ENCODE assay signal across 24 cellular contexts in the genomic region with DNA sequence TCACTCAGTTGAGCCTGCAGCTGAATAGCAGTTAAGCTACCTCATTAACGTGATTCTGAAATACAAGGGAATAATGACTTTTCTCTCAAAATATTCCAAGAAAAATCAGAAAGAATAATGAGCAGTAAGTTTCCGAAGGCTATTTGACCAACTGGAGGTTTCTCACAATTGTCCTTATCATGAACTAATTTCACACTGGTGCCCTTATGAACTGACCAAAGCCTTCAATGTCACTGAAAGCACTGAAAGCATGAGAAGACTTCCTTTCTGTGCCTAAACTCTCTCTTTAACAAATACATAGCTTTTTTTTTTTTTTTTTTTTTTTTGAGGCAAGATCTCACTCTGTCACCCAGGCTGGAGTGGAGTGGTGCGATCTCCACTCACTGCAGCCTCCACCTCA.
"Had no signal": no experiment of that assay in that cellular context is flagged by ENCODE, and none has a peak within 500 bp of the region (broad histone marks: within the 10 kb centered on the region; RNA-seq: fewer than 3 reads in every experiment).

No MANE protein-coding gene starts in this region.

- DNase-seq: cortex of kidney; effector memory CD8-positive, alpha-beta T cell; hypothalamus; immature natural killer cell; islet precursor cell; kidney glomerular epithelial cell; left colon; left ventricle myocardium superior; lower lobe of right lung; nucleus accumbens; posterior cingulate gyrus; psoas muscle; right cardiac atrium; sigmoid colon; stimulated activated CD4-positive, alpha-beta T cell treated with anti-CD3 and anti-CD28 coated beads, Interleukin-2, amount 100 ng/mL, for 24 hours; stimulated activated CD4-positive, alpha-beta T cell treated with anti-CD3 and anti-CD28 coated beads, Interleukin-4, amount 100 ng/mL, for 4 hours; stimulated activated naive B cell treated with anti-CD40 and anti-IgM and Interleukin-4, amounts not matched to agents 10 μg/mL and 1 μg/mL and 100 μg/mL, for 72 hours; upper lobe of left lung had no signal

- H3K4me3 ChIP-seq: lower lobe of right lung, neural progenitor cell, psoas muscle, sigmoid colon, thoracic aorta, tibial nerve, upper lobe of left lung had no signal

- H3K4me2 ChIP-seq: neural progenitor cell had no signal

- H3K27me3 ChIP-seq: neural progenitor cell, sigmoid colon, tibial nerve, upper lobe of left lung had no signal

- H3K27me3 Mint-ChIP-seq: effector memory CD8-positive, alpha-beta T cell; memory B cell; stimulated activated naive B cell treated with anti-CD40 and anti-IgM and Interleukin-4, amounts not matched to agents 10 μg/mL and 1 μg/mL and 100 μg/mL, for 72 hours; stimulated activated naive CD8-positive, alpha-beta T cell treated with anti-CD3 and anti-CD28 coated beads, Interleukin-15, Interleukin-2, amounts not matched to agents 100 ng/mL and 50 ng/mL, for 24 hours had no signal

- H3K36me3 ChIP-seq: neural progenitor cell, thoracic aorta had no signal

- H3K9me3 Mint-ChIP-seq: effector memory CD8-positive, alpha-beta T cell; immature natural killer cell; memory B cell; nephron; neural progenitor cell; stimulated activated naive B cell treated with anti-CD40 and anti-IgM and Interleukin-4, amounts not matched to agents 10 μg/mL and 1 μg/mL and 100 μg/mL, for 72 hours; stimulated activated naive CD8-positive, alpha-beta T cell treated with anti-CD3 and anti-CD28 coated beads, Interleukin-15, Interleukin-2, amounts not matched to agents 100 ng/mL and 50 ng/mL, for 24 hours had no signal

- ATAC-seq: effector memory CD8-positive, alpha-beta T cell; left colon; left ventricle myocardium superior; lower lobe of right lung; psoas muscle; right cardiac atrium; stimulated activated naive B cell treated with anti-CD40 and anti-IgM and Interleukin-4, amounts not matched to agents 10 μg/mL and 1 μg/mL and 100 μg/mL, for 72 hours had no signal

- H3K27ac ChIP-seq: lower lobe of right lung, neural progenitor cell, psoas muscle, sigmoid colon, thoracic aorta, tibial nerve, upper lobe of left lung had no signal

- H2AFZ ChIP-seq: neural progenitor cell had no signal

- H3K4me1 ChIP-seq: neural progenitor cell had no signal

- H3K9me3 ChIP-seq: lower lobe of right lung, psoas muscle, sigmoid colon, thoracic aorta, tibial nerve, upper lobe of left lung had no signal

- H3K4me3 Mint-ChIP-seq: effector memory CD8-positive, alpha-beta T cell; memory B cell; nephron; neural progenitor cell; stimulated activated naive B cell treated with anti-CD40 and anti-IgM and Interleukin-4, amounts not matched to agents 10 μg/mL and 1 μg/mL and 100 μg/mL, for 72 hours; stimulated activated naive CD8-positive, alpha-beta T cell treated with anti-CD3 and anti-CD28 coated beads, Interleukin-15, Interleukin-2, amounts not matched to agents 100 ng/mL and 50 ng/mL, for 24 hours had no signal

- H3K27ac Mint-ChIP-seq: memory B cell; nephron; neural progenitor cell; stimulated activated naive CD8-positive, alpha-beta T cell treated with anti-CD3 and anti-CD28 coated beads, Interleukin-15, Interleukin-2, amounts not matched to agents 100 ng/mL and 50 ng/mL, for 24 hours had no signal
